8 cellular contexts compared by ENCODE assay signal in genomic region chr11:2940166-2940929, GRCh38. TPM values are rescaled to one million over a fixed set of nuclear protein-coding genes. Genes with fewer than 3 reads are reported as not detected.
DNase-seq lines count a peak whose midpoint lies in the region; ATAC-seq and TF ChIP-seq lines count a peak whose summit lies in the region.

No MANE protein-coding gene starts in this region.

- peaks cover 0 to 12% of the 10 kb centered on the region in 2 donors for H3K9me3 ChIP-seq in right atrium auricular region
- H3K9me3 ChIP-seq in upper lobe of right lung = no peaks in the 10 kb centered on the region

- TF ChIP-seq CTCF in right atrium auricular region (IDR thresholded peaks at IDR 0.05) (no peak), upper lobe of right lung (IDR thresholded peaks at IDR 0.05) (no peak)

- H3K9me3 Mint-ChIP-seq in activated naive CD4-positive, alpha-beta T cell treated with anti-CD3 and anti-CD28 coated beads for 36 hours = peaks cover 24% of the 10 kb centered on the region
- peaks cover 9% of the 10 kb centered on the region for H3K9me3 Mint-ChIP-seq in activated CD8-positive, alpha-beta T cell treated with anti-CD3 and anti-CD28 coated beads, Interleukin-2, amount 10 ng/mL, durations not matched to agents 7 days and 5 days (ENCODE audit: insufficient read depth)

- H3K36me3 Mint-ChIP-seq in activated naive CD4-positive, alpha-beta T cell treated with anti-CD3 and anti-CD28 coated beads for 36 hours (ENCODE audit: low read depth) = peaks cover 24% of the 10 kb centered on the region
- H3K36me3 Mint-ChIP-seq in activated CD8-positive, alpha-beta T cell treated with anti-CD3 and anti-CD28 coated beads, Interleukin-2, amount 10 ng/mL, durations not matched to agents 7 days and 5 days (ENCODE audit: low read depth) = peaks cover 42% of the 10 kb centered on the region

- CTCF ChIA-PET in activated naive CD4-positive, alpha-beta T cell treated with anti-CD3 and anti-CD28 coated beads for 36 hours (lab: Charles Lee) = interaction anchor here (1.0 kb wide), 1 partner anchor 10 kb away, joined by 3 read pairs; no protein-coding TSS in a partner anchor
- CTCF ChIA-PET in activated CD8-positive, alpha-beta T cell treated with anti-CD3 and anti-CD28 coated beads, Interleukin-2, amount 10 ng/mL, durations not matched to agents 7 days and 5 days (lab: Charles Lee) = interaction anchor here (0.6 to 2.7 kb wide), 5 partner anchors 9 to 644 kb away, joined by 3 to 8 read pairs (median 6); no protein-coding TSS in a partner anchor

- H3K4me3 ChIP-seq in right atrium auricular region (no peak overlapping the region), upper lobe of right lung (no peak overlapping the region)

- intact Hi-C loops in activated naive CD4-positive, alpha-beta T cell treated with anti-CD3 and anti-CD28 coated beads for 36 hours (cut with micrococcal nuclease) = no loop called here
- intact Hi-C loops in upper lobe of right lung (cut with DNase I) = no loop called here

- peaks cover 0 to 37% of the 10 kb centered on the region in 2 donors for H3K4me1 ChIP-seq in right atrium auricular region
- peaks cover 15% of the 10 kb centered on the region for H3K4me1 ChIP-seq in upper lobe of right lung

- no peak overlapping the region for H3K4me3 Mint-ChIP-seq in activated naive CD4-positive, alpha-beta T cell treated with anti-CD3 and anti-CD28 coated beads for 36 hours
- H3K4me3 Mint-ChIP-seq in activated CD8-positive, alpha-beta T cell treated with anti-CD3 and anti-CD28 coated beads, Interleukin-2, amount 10 ng/mL, durations not matched to agents 7 days and 5 days = no peak overlapping the region

- H3K4me1 Mint-ChIP-seq in activated naive CD4-positive, alpha-beta T cell treated with anti-CD3 and anti-CD28 coated beads for 36 hours (ENCODE audit: low read depth) = peaks cover 16% of the 10 kb centered on the region
- H3K4me1 Mint-ChIP-seq in activated CD8-positive, alpha-beta T cell treated with anti-CD3 and anti-CD28 coated beads, Interleukin-2, amount 10 ng/mL, durations not matched to agents 7 days and 5 days (ENCODE audit: low read depth) = peaks cover 23% of the 10 kb centered on the region

- H3K27me3 ChIP-seq in right atrium auricular region (no peaks in the 10 kb centered on the region), upper lobe of right lung (no peaks in the 10 kb centered on the region)

- POLR2A ChIA-PET in activated CD8-positive, alpha-beta T cell treated with anti-CD3 and anti-CD28 coated beads, Interleukin-2, amount 10 ng/mL, durations not matched to agents 7 days and 5 days (lab: Charles Lee) = no interaction called here

- no peak overlapping the region for H3K27ac Mint-ChIP-seq in activated naive CD4-positive, alpha-beta T cell treated with anti-CD3 and anti-CD28 coated beads for 36 hours
- peak overlapping the region; percentile 34 for H3K27ac Mint-ChIP-seq in activated CD8-positive, alpha-beta T cell treated with anti-CD3 and anti-CD28 coated beads, Interleukin-2, amount 10 ng/mL, durations not matched to agents 7 days and 5 days

- H3K36me3 ChIP-seq in right atrium auricular region (no peaks in the 10 kb centered on the region), upper lobe of right lung (peaks cover 6% of the 10 kb centered on the region)

- H3K27me3 Mint-ChIP-seq in activated naive CD4-positive, alpha-beta T cell treated with anti-CD3 and anti-CD28 coated beads for 36 hours (ENCODE audit: low read depth) = no peaks in the 10 kb centered on the region
- no peaks in the 10 kb centered on the region for H3K27me3 Mint-ChIP-seq in activated CD8-positive, alpha-beta T cell treated with anti-CD3 and anti-CD28 coated beads, Interleukin-2, amount 10 ng/mL, durations not matched to agents 7 days and 5 days (ENCODE audit: low read depth)

- peak; percentile 60 for ATAC-seq in activated CD8-positive, alpha-beta T cell treated with anti-CD3 and anti-CD28 coated beads, Interleukin-2, amount 10 ng/mL, durations not matched to agents 7 days and 5 days
- ATAC-seq in upper lobe of right lung = peak; percentile 62

- H3K27ac ChIP-seq in right atrium auricular region (peak overlapping the region in 1 of 2 donors; percentile 55), upper lobe of right lung (peak overlapping the region; percentile 25)

- peak; percentile 61 for DNase-seq in activated naive CD4-positive, alpha-beta T cell treated with anti-CD3 and anti-CD28 coated beads for 36 hours
- DNase-seq in activated naive CD4-positive, alpha-beta T cell (lab: John Stamatoyannopoulos, UW) = no peak
- DNase-seq in activated CD8-positive, alpha-beta T cell treated with anti-CD3 and anti-CD28 coated beads, Interleukin-2, amount 10 ng/mL, durations not matched to agents 7 days and 5 days = peak; percentile 69
- DNase-seq in right atrium auricular region (ENCODE audit: low spot score) (peak; percentile 62), upper lobe of right lung (peak; percentile 77), NCI-H526 (lab: John Stamatoyannopoulos, UW) (no peak), NCI-H2227 treated with DMSO at 0.1 percent for 48 hours (lab: John Stamatoyannopoulos, UW) (no peak), KG1 (lab: John Stamatoyannopoulos, UW) (no peak)

RNA-seq across cellular contexts. Expression of gene PHLDA2, which starts 11.1 kb away (rescaled TPM):
- total RNA-seq in activated naive CD4-positive, alpha-beta T cell treated with anti-CD3 and anti-CD28 coated beads for 36 hours = 1 to 10 TPM; 2.8 to 3.6 TPM
- 1 to 10 TPM; 1.3 to 2.6 TPM for total RNA-seq in activated CD8-positive, alpha-beta T cell treated with anti-CD3 and anti-CD28 coated beads, Interleukin-2, amount 10 ng/mL, durations not matched to agents 7 days and 5 days
- 1 to 10 TPM; 1.8 to 2.6 TPM for total RNA-seq in right atrium auricular region
- 15.5 TPM for total RNA-seq in upper lobe of right lung

RNA-seq across cellular contexts. Expression of gene NAP1L4, which starts 51.8 kb away (rescaled TPM):
- total RNA-seq in activated naive CD4-positive, alpha-beta T cell treated with anti-CD3 and anti-CD28 coated beads for 36 hours = 100 to 1,000 TPM; 240 to 245 TPM
- 100 to 1,000 TPM; 287 to 300 TPM for total RNA-seq in activated CD8-positive, alpha-beta T cell treated with anti-CD3 and anti-CD28 coated beads, Interleukin-2, amount 10 ng/mL, durations not matched to agents 7 days and 5 days
- 100 to 1,000 TPM in 1 of 2 donors, 10 to 100 TPM in 1; 79.2 to 128 TPM for total RNA-seq in right atrium auricular region
- 92.7 TPM for total RNA-seq in upper lobe of right lung

RNA-seq across cellular contexts. Expression of gene CDKN1C, which starts 54.8 kb away (rescaled TPM):
- under 1 TPM; 0.17 to 0.26 TPM for total RNA-seq in activated naive CD4-positive, alpha-beta T cell treated with anti-CD3 and anti-CD28 coated beads for 36 hours
- total RNA-seq in activated CD8-positive, alpha-beta T cell treated with anti-CD3 and anti-CD28 coated beads, Interleukin-2, amount 10 ng/mL, durations not matched to agents 7 days and 5 days = under 1 TPM; 0.21 to 0.32 TPM
- total RNA-seq in right atrium auricular region (10 to 100 TPM; 17.2 to 28.7 TPM), upper lobe of right lung (42.1 TPM)

Comparison
In these comparisons a context has a peak if more than half of its experiments do, and no peak if none do; other contexts are left out.
1. DNase-seq: peak in activated naive CD4-positive, alpha-beta T cell treated with anti-CD3 and anti-CD28 coated beads for 36 hours (single experiment), activated CD8-positive, alpha-beta T cell treated with anti-CD3 and anti-CD28 coated beads, Interleukin-2, amount 10 ng/mL, durations not matched to agents 7 days and 5 days (single experiment), right atrium auricular region (single experiment) and upper lobe of right lung (single experiment); none in activated naive CD4-positive, alpha-beta T cell (0 of 4), NCI-H526 (0 of 2), NCI-H2227 treated with DMSO at 0.1 percent for 48 hours (single experiment) and KG1 (single experiment).
2. RNA of gene CDKN1C, which starts 54.8 kb away (total RNA-seq): 42.1 TPM in upper lobe of right lung (single experiment) and 17.2 to 28.7 TPM in right atrium auricular region; 0.21 to 0.32 TPM in activated CD8-positive, alpha-beta T cell treated with anti-CD3 and anti-CD28 coated beads, Interleukin-2, amount 10 ng/mL, durations not matched to agents 7 days and 5 days and 0.17 to 0.26 TPM in activated naive CD4-positive, alpha-beta T cell treated with anti-CD3 and anti-CD28 coated beads for 36 hours; every median in the first group is over 10 times any median in the second.